ENCODE assay signal across 23 cellular contexts in the genomic region with DNA sequence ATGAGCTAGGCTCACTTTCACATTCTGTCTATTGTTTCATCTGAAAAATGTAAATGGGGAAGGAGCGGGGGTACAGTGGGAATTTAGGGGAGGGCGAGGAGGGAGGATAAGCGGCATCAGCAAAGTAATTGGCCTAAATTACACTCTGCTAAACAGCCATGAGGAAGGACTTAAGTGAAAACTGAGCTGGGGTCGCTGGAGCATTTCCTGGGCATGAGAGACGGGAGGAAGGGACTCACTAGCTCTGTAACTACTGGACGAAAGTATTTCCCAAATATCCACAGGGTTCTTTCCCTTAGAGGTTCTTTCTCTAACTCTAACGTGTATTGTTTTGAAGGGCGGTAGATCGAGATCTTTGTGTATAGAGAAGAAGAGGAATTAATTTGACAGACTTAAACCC.
"Had no signal": no experiment of that assay in that cellular context is flagged by ENCODE, and none has a peak within 500 bp of the region (broad histone marks: within the 10 kb centered on the region; RNA-seq: fewer than 3 reads in every experiment).

No MANE protein-coding gene starts in this region.

- H3K27me3 ChIP-seq: MG63, Peyer's patch, SJCRH30 had no signal

- H2AFZ ChIP-seq: PC-9 had no signal

- H3K4me3 ChIP-seq: MG63, PC-9, Peyer's patch, SJCRH30 had no signal

- H3K27ac ChIP-seq: PC-9, Peyer's patch, SJCRH30 had no signal

- H3K36me3 ChIP-seq: MG63, Peyer's patch, SJCRH30 had no signal

- ATAC-seq: HepG2, Right ventricle myocardium inferior, SK-N-SH treated with all-trans-retinoic acid at 6 μM for 48 hours had no signal

- H3K9me3 ChIP-seq: MG63, Peyer's patch, SJCRH30 had no signal

- DNase-seq: IMR-90, Karpas-422, KG1, MG63, NCI-H1092, NCI-H1105 treated with DMSO at 0.1 percent for 48 hours, NCI-H1417 treated with DMSO at 0.1 percent for 48 hours, NCI-H146, NCI-H1694 treated with DMSO at 0.1 percent for 48 hours, NCI-H1930, NCI-H2081, NCI-H2107, NCI-H2227 treated with DMSO at 0.1 percent for 48 hours, NCI-H524, NCI-H526 treated with DMSO at 0.1 percent for 48 hours, NCI-H774, PC-9, Peyer's patch, SHP77 treated with DMSO at 0.1 percent for 48 hours, SJCRH30 had no signal

- H3K4me2 ChIP-seq: PC-9 had no signal

- H3K4me1 ChIP-seq: Peyer's patch, SJCRH30 had no signal
